1 cellular context compared by ENCODE assay signal in genomic region chr17:29929544-29930398, GRCh38.
A peak's percentile ranks its signal among the peaks of the same experiment; 100 is the strongest.
TF ChIP-seq lines count a peak whose summit lies in the region.

Gene SSH2, minus strand, starts transcription at chr17:29930228. Its CDS starts 228 bp downstream, at chr17:29930000.

TF ChIP-seq in HepG2, 621 proteins besides CTCF, POLR2A, EP300 and RAD21 (continued from another document):
- TF ChIP-seq ZNF691 (CRISPR knock-in tag; IDR thresholded peaks at IDR 0.05; ENCODE audit: borderline replicate concordance, low read depth) (peak; percentile 18), JUNB (CRISPR knock-in tag; IDR thresholded peaks at IDR 0.05; ENCODE audit: borderline replicate concordance) (no peak), MIXL1 (CRISPR knock-in tag; IDR thresholded peaks at IDR 0.05) (no peak), HMGXB3 (CRISPR knock-in tag; IDR thresholded peaks at IDR 0.05; ENCODE audit: borderline replicate concordance) (no peak), ZNF451 (CRISPR knock-in tag; IDR thresholded peaks at IDR 0.05) (no peak), SPEN (CRISPR knock-in tag; IDR thresholded peaks at IDR 0.05; ENCODE audit: low read depth) (peak; percentile 60)
TF ChIP-seq in HepG2: peak in this region for 133.
